In genomic region chr10:124428207-124428777, GRCh38 we compare ENCODE assay signal across 19 cellular contexts. TPM values are rescaled to one million over a fixed set of nuclear protein-coding genes. Genes with fewer than 3 reads are reported as not detected.
A peak's percentile ranks its signal among the peaks of the same experiment; 100 is the strongest.
DNase-seq lines count a peak whose midpoint lies in the region; ATAC-seq, FAIRE-seq and TF ChIP-seq lines count a peak whose summit lies in the region.
"Had no signal": no experiment of that assay in that cellular context is flagged by ENCODE, and none has a peak within 500 bp of the region (broad histone marks: within the 10 kb centered on the region; RNA-seq: fewer than 3 reads in every experiment).

No MANE protein-coding gene starts in this region.

- H3K27me3 ChIP-seq in K562 (ENCODE audit: control insufficient read depth in 2 of 2, insufficient read depth in 2 of 2, low read length in 2 of 2): no peaks in the 10 kb centered on the region
- peaks cover 0 to 46% (median 33%) of the 10 kb centered on the region in 7 donors for H3K27me3 ChIP-seq in heart right ventricle
- peaks cover 0 to 5% (median 2%) of the 10 kb centered on the region in 4 donors for H3K27me3 ChIP-seq in pancreas
- H3K27me3 ChIP-seq: BE2C had no signal

- H3K4me3 Mint-ChIP-seq in stimulated activated naive CD8-positive, alpha-beta T cell treated with anti-CD3 and anti-CD28 coated beads, Interleukin-15, amount 100 ng/mL, for 72 hours: no peak overlapping the region
- no peak overlapping the region for H3K4me3 Mint-ChIP-seq in type B pancreatic cell
- H3K4me3 Mint-ChIP-seq in activated CD4-positive, alpha-beta T cell treated with anti-CD3 and anti-CD28 coated beads, Interleukin-2, amount 10 ng/mL, durations not matched to agents 24 days and 14 days: no peak overlapping the region
- H3K4me3 Mint-ChIP-seq: GM23338, H9 had no signal

- TF ChIP-seq RAD21 in K562 (CRISPR knock-in tag; conservative IDR thresholded peaks at IDR 0.05 in 1 of 2, IDR thresholded peaks at IDR 0.05 in 1 of 2): no peak

- TF ChIP-seq CTCF in K562 (IDR thresholded peaks at IDR 0.05 in 2 of 3, conservative IDR thresholded peaks at IDR 0.05 in 1 of 3; ENCODE audit: insufficient read depth in 2 of 3, low read depth in 1 of 3, low read length in 3 of 3) (no peak), type B pancreatic cell (conservative IDR thresholded peaks at IDR 0.05) (no peak), heart right ventricle (IDR thresholded peaks at IDR 0.05) (no peak), pancreas (IDR thresholded peaks at IDR 0.05) (no peak)

- FAIRE-seq in K562 (lab: Jason Lieb, UNC): peak; percentile 37
- no peak for FAIRE-seq in pancreas (lab: Jason Lieb, UNC)
- FAIRE-seq: A204.1, G401.6, GM12891 had no signal

- H3K79me2 ChIP-seq in K562 (ENCODE audit: control insufficient read depth, insufficient read depth, low read length): no peaks in the 10 kb centered on the region

- CTCF ChIA-PET in K562 (lab: Yijun Ruan, JAX; ENCODE audit: low intra/inter-chr PET ratio): no interaction called here

- no peak for ATAC-seq in stimulated activated naive CD8-positive, alpha-beta T cell treated with anti-CD3 and anti-CD28 coated beads, Interleukin-15, amount 100 ng/mL, for 72 hours
- ATAC-seq in stimulated activated naive CD8-positive, alpha-beta T cell treated with anti-CD3 and anti-CD28 coated beads, Interleukin-15, Interleukin-2, amounts not matched to agents 100 U/mL and 50 U/mL, for 24 hours: no peak
- ATAC-seq in K562 (no peak), left colon (peak; percentile 54), heart right ventricle (no peak), pancreas (no peak)
- ATAC-seq: GM23338 had no signal

- H3K4me1 ChIP-seq in K562 (replicated peaks in 1 of 2; ENCODE audit: control insufficient read depth in 2 of 2, insufficient read depth in 2 of 2, low read length in 2 of 2) (peaks cover 6 to 14% of the 10 kb centered on the region in 2 experiments; a peak in 3 of 5 replicates), heart right ventricle (no peaks in the 10 kb centered on the region), pancreas (peaks cover 0 to 7% (median 4%) of the 10 kb centered on the region in 3 donors)
- H3K4me1 ChIP-seq: BE2C had no signal

- H3K27ac ChIP-seq in K562 (ENCODE audit: extremely low read depth, low read depth, low read length): no peak overlapping the region
- H3K27ac ChIP-seq in heart right ventricle: no peak overlapping the region
- H3K27ac ChIP-seq in pancreas: no peak overlapping the region
- H3K27ac ChIP-seq: C4-2B had no signal

- WGBS in K562 (ENCODE audit: insufficient coverage, low coverage, missing lambda C conversion rate): 36% methylated on average over 3 of the region's 3 CpGs
- WGBS in heart right ventricle, 2 donors: 53 to 58% methylated on average over 3 of the region's 3 CpGs
- 37 to 57% methylated on average over 3 of the region's 3 CpGs for WGBS in pancreas, 2 donors

- H3K4me3 ChIP-seq in K562 (no peak overlapping the region), heart right ventricle (no peak overlapping the region), pancreas (no peak overlapping the region)
- H3K4me3 ChIP-seq: GM23338 had no signal

- H3K36me3 ChIP-seq in K562 (ENCODE audit: control insufficient read depth, insufficient read depth, low read length) (no peaks in the 10 kb centered on the region), heart right ventricle (no peaks in the 10 kb centered on the region), pancreas (no peaks in the 10 kb centered on the region)
- H3K36me3 ChIP-seq: BE2C had no signal

- H3K4me2 ChIP-seq in K562 (ENCODE audit: insufficient read depth, low read length): no peak overlapping the region
- H3K4me2 ChIP-seq: GM23338 had no signal

- H3K9me3 ChIP-seq in K562 (replicated peaks; ENCODE audit: control insufficient read depth, insufficient read depth, low read depth, low read length): no peaks in the 10 kb centered on the region
- H3K9me3 ChIP-seq in heart right ventricle: no peaks in the 10 kb centered on the region
- H3K9me3 ChIP-seq in pancreas: no peaks in the 10 kb centered on the region
- H3K9me3 ChIP-seq: BE2C had no signal

- intact Hi-C loops in K562 (cut with micrococcal nuclease) (no loop called here), left colon (cut with DNase I, micrococcal nuclease) (no loop called here), heart right ventricle (cut with DNase I) (no loop called here), pancreas (cut with DNase I) (no loop called here)
- intact Hi-C loops in activated CD4-positive, alpha-beta T cell treated with anti-CD3 and anti-CD28 coated beads, Interleukin-2, amount 10 ng/mL, durations not matched to agents 24 days and 14 days (cut with micrococcal nuclease): no loop called here

- no peak overlapping the region for H3K9ac ChIP-seq in K562 (ENCODE audit: insufficient read depth in 1 of 2, low read depth in 2 of 2, low read length in 2 of 2)

- no peaks in the 10 kb centered on the region for H3K36me3 Mint-ChIP-seq in type B pancreatic cell
- H3K36me3 Mint-ChIP-seq in activated CD4-positive, alpha-beta T cell treated with anti-CD3 and anti-CD28 coated beads, Interleukin-2, amount 10 ng/mL, durations not matched to agents 24 days and 14 days (ENCODE audit: low read depth): no peaks in the 10 kb centered on the region
- H3K36me3 Mint-ChIP-seq: CD4-positive, alpha-beta memory T cell had no signal

- TF ChIP-seq POLR2A in K562 (conservative IDR thresholded peaks at IDR 0.05): no peak

- no peak for DNase-seq in stimulated activated naive CD8-positive, alpha-beta T cell treated with anti-CD3 and anti-CD28 coated beads, Interleukin-15, amount 100 ng/mL, for 72 hours
- DNase-seq in stimulated activated naive CD8-positive, alpha-beta T cell treated with anti-CD3 and anti-CD28 coated beads, Interleukin-15, Interleukin-2, amounts not matched to agents 100 U/mL and 50 U/mL, for 24 hours: no peak
- DNase-seq in K562 (ENCODE audit: extremely low read depth in 1 of 4, low spot score in 3 of 4) (no peak), left colon (no peak), type B pancreatic cell (ENCODE audit: extremely low spot score, unreplicated experiment) (no peak), heart right ventricle (no peak), pancreas (no peak)
- no peak for DNase-seq in activated CD4-positive, alpha-beta T cell treated with anti-CD3 and anti-CD28 coated beads, Interleukin-2, amount 10 ng/mL, durations not matched to agents 24 days and 14 days
- DNase-seq: BE2C; CD4-positive, alpha-beta memory T cell; DMS79; H9 had no signal

- H3K4me1 Mint-ChIP-seq in stimulated activated naive CD8-positive, alpha-beta T cell treated with anti-CD3 and anti-CD28 coated beads, Interleukin-15, amount 100 ng/mL, for 72 hours: no peaks in the 10 kb centered on the region
- H3K4me1 Mint-ChIP-seq in type B pancreatic cell (ENCODE audit: unreplicated experiment): peaks cover 5% of the 10 kb centered on the region
- H3K4me1 Mint-ChIP-seq in activated CD4-positive, alpha-beta T cell treated with anti-CD3 and anti-CD28 coated beads, Interleukin-2, amount 10 ng/mL, durations not matched to agents 24 days and 14 days: no peaks in the 10 kb centered on the region
- H3K4me1 Mint-ChIP-seq: CD4-positive, alpha-beta memory T cell had no signal

- H3K27me3 Mint-ChIP-seq in stimulated activated naive CD8-positive, alpha-beta T cell treated with anti-CD3 and anti-CD28 coated beads, Interleukin-15, amount 100 ng/mL, for 72 hours: peaks cover 32% of the 10 kb centered on the region
- H3K27me3 Mint-ChIP-seq in type B pancreatic cell: peaks cover 18% of the 10 kb centered on the region
- peaks cover 20% of the 10 kb centered on the region for H3K27me3 Mint-ChIP-seq in activated CD4-positive, alpha-beta T cell treated with anti-CD3 and anti-CD28 coated beads, Interleukin-2, amount 10 ng/mL, durations not matched to agents 24 days and 14 days

- no peaks in the 10 kb centered on the region for H3K9me1 ChIP-seq in K562 (ENCODE audit: control insufficient read depth, insufficient read depth, low read length)

- no TSS peak for BruUV-seq in K562 (replicated peaks; lab: Mats Ljungman, UMichigan)

- H3K9me3 Mint-ChIP-seq in stimulated activated naive CD8-positive, alpha-beta T cell treated with anti-CD3 and anti-CD28 coated beads, Interleukin-15, amount 100 ng/mL, for 72 hours: no peaks in the 10 kb centered on the region
- H3K9me3 Mint-ChIP-seq in type B pancreatic cell: no peaks in the 10 kb centered on the region
- H3K9me3 Mint-ChIP-seq in activated CD4-positive, alpha-beta T cell treated with anti-CD3 and anti-CD28 coated beads, Interleukin-2, amount 10 ng/mL, durations not matched to agents 24 days and 14 days: no peaks in the 10 kb centered on the region
- H3K9me3 Mint-ChIP-seq: CD4-positive, alpha-beta memory T cell; GM23338; H9 had no signal

- H4K20me1 ChIP-seq in K562 (replicated peaks; ENCODE audit: control insufficient read depth, insufficient read depth, low read length): no peaks in the 10 kb centered on the region

- peak overlapping the region; percentile 6 to 81 for H3K27ac Mint-ChIP-seq in stimulated activated naive CD8-positive, alpha-beta T cell treated with anti-CD3 and anti-CD28 coated beads, Interleukin-15, amount 100 ng/mL, for 72 hours
- peak overlapping the region; percentile 12 for H3K27ac Mint-ChIP-seq in type B pancreatic cell
- no peak overlapping the region for H3K27ac Mint-ChIP-seq in activated CD4-positive, alpha-beta T cell treated with anti-CD3 and anti-CD28 coated beads, Interleukin-2, amount 10 ng/mL, durations not matched to agents 24 days and 14 days
- H3K27ac Mint-ChIP-seq: CD4-positive, alpha-beta memory T cell; GM23338; H9 had no signal

- in situ Hi-C loops in K562 (cut with MboI): no loop called here

- no peak for TF ChIP-seq EP300 in K562 (IDR thresholded peaks at IDR 0.05; ENCODE audit: low read length)

- POLR2A ChIA-PET in K562 (lab: Yijun Ruan, JAX): interaction anchor here (0.8 kb wide), 1 partner anchor 10 kb away, joined by 4 read pairs; no protein-coding TSS in a partner anchor

- H2AFZ ChIP-seq in K562 (ENCODE audit: low read depth, low read length): no peak overlapping the region
- H2AFZ ChIP-seq: GM23338 had no signal

RNA-seq across cellular contexts. Expression of gene OAT, which starts 9.6 kb away (rescaled TPM):
- total RNA-seq in K562 (2011; cell fraction: chromatin; rRNA removed; ENCODE audit: low replicate concordance): 51.6 and 128 TPM in 2 replicates
- 37.5 and 42.6 TPM in 2 replicates for total RNA-seq in K562 (2011; cell fraction: nucleolus; rRNA removed)
- total RNA-seq in K562 (2011; cell fraction: nucleoplasm; rRNA removed): 70.5 and 72.6 TPM in 2 replicates
- total RNA-seq in K562 (2014; rRNA removed) (100 and 106 TPM in 2 replicates), K562 (2014; rRNA removed; fragmentation: Illumina TruSeq; extraction: Trizol) (214 and 230 TPM in 2 replicates), K562 (2015; rRNA removed; fragmentation: Illumina TruSeq; extraction: Trizol) (139 and 152 TPM in 2 replicates), K562 (2021) (119 and 132 TPM in 2 replicates), left colon (10 to 100 TPM; 61.0 to 70.0 TPM), type B pancreatic cell (ENCODE audit: low replicate concordance) (83.4 and 144 TPM in 2 replicates), heart right ventricle (10 to 100 TPM; 27.4 to 46.9 (median 32.0) TPM), pancreas (10 to 100 TPM; 11.9 to 24.2 (median 20.5) TPM)
- polyA plus RNA-seq in K562 (2011; rRNA removed) (160 and 195 TPM in 2 replicates), K562 (2014; fragmentation: Illumina TruSeq; extraction: Trizol) (149 and 163 TPM in 2 replicates), K562 (2014; fragmentation: Nextera tagmentation; extraction: Ambion mirVana) (100 to 1,000 TPM; 294 to 312 TPM), K562 (2014; rRNA removed) (142 and 154 TPM in 2 replicates), heart right ventricle (10 to 100 TPM; 15.1 to 27.5 TPM), pancreas (10 to 100 TPM in 1 of 2 donors, 1 to 10 TPM in 1; 9.9 to 35.5 TPM)
- polyA plus RNA-seq in K562 (2011; cell fraction: cytosol; rRNA removed): 55.6 and 107 TPM in 2 replicates
- 57.6 and 85.7 TPM in 2 replicates for polyA plus RNA-seq in K562 (2011; cell fraction: nucleus; rRNA removed)
- 89.1 and 119 TPM in 2 replicates for polyA plus RNA-seq in K562 (2012)
- 127 and 155 TPM in 2 replicates for polyA minus RNA-seq in K562 (2011; rRNA and poly(A)+ RNA removed)
- polyA minus RNA-seq in K562 (2011; cell fraction: cytosol; rRNA and poly(A)+ RNA removed): 45.8 and 73.7 TPM in 2 replicates
- polyA minus RNA-seq in K562 (2011; cell fraction: nucleus; rRNA and poly(A)+ RNA removed): 17.1 and 34.4 TPM in 2 replicates
- 40.2 and 41.0 TPM in 2 replicates for total RNA-seq in activated CD4-positive, alpha-beta T cell treated with anti-CD3 and anti-CD28 coated beads, Interleukin-2, amount 10 ng/mL, durations not matched to agents 24 days and 14 days

RNA-seq across cellular contexts. Expression of gene NKX1-2, which starts 21.5 kb away (rescaled TPM):
- not detected in 2 replicates for total RNA-seq in K562 (2011; cell fraction: chromatin; rRNA removed; ENCODE audit: low replicate concordance)
- not detected in 2 replicates for total RNA-seq in K562 (2011; cell fraction: nucleolus; rRNA removed)
- not detected in 2 replicates for total RNA-seq in K562 (2011; cell fraction: nucleoplasm; rRNA removed)
- total RNA-seq in K562 (2014; rRNA removed) (not detected in 2 replicates), K562 (2014; rRNA removed; fragmentation: Illumina TruSeq; extraction: Trizol) (not detected in 2 replicates), K562 (2015; rRNA removed; fragmentation: Illumina TruSeq; extraction: Trizol) (not detected in 2 replicates), K562 (2021) (0.04 TPM in 1 of 2 replicates, not detected in the other), left colon (not detected), type B pancreatic cell (ENCODE audit: low replicate concordance) (0.29 and 0.48 TPM in 2 replicates), heart right ventricle (not detected), pancreas (not detected)
- polyA plus RNA-seq in K562 (2011; rRNA removed) (not detected in 2 replicates), K562 (2014; fragmentation: Illumina TruSeq; extraction: Trizol) (not detected in 2 replicates), K562 (2014; fragmentation: Nextera tagmentation; extraction: Ambion mirVana) (not detected), K562 (2014; rRNA removed) (not detected in 2 replicates), heart right ventricle (not detected), pancreas (not detected)
- polyA plus RNA-seq in K562 (2011; cell fraction: cytosol; rRNA removed): not detected in 2 replicates
- not detected in 2 replicates for polyA plus RNA-seq in K562 (2011; cell fraction: nucleus; rRNA removed)
- polyA plus RNA-seq in K562 (2012): not detected in 2 replicates
- polyA minus RNA-seq in K562 (2011; rRNA and poly(A)+ RNA removed): not detected in 2 replicates
- polyA minus RNA-seq in K562 (2011; cell fraction: cytosol; rRNA and poly(A)+ RNA removed): not detected in 2 replicates
- polyA minus RNA-seq in K562 (2011; cell fraction: nucleus; rRNA and poly(A)+ RNA removed): not detected in 2 replicates
- total RNA-seq in activated CD4-positive, alpha-beta T cell treated with anti-CD3 and anti-CD28 coated beads, Interleukin-2, amount 10 ng/mL, durations not matched to agents 24 days and 14 days: not detected in 2 replicates
- total RNA-seq: CD4-positive, alpha-beta memory T cell; HT-29 had no signal
- polyA plus RNA-seq: AG04450; CD4-positive, alpha-beta memory T cell had no signal

RNA-seq across cellular contexts. Expression of gene LHPP, which starts 33.3 kb away (rescaled TPM):
- 4.8 and 10.8 TPM in 2 replicates for total RNA-seq in K562 (2011; cell fraction: chromatin; rRNA removed; ENCODE audit: low replicate concordance)
- total RNA-seq in K562 (2011; cell fraction: nucleolus; rRNA removed): 8.4 and 8.8 TPM in 2 replicates
- total RNA-seq in K562 (2011; cell fraction: nucleoplasm; rRNA removed): 5.4 and 5.6 TPM in 2 replicates
- 2.4 and 6.0 TPM in 2 replicates for total RNA-seq in K562 (2014; rRNA removed)
- 2.2 and 3.3 TPM in 2 replicates for total RNA-seq in K562 (2014; rRNA removed; fragmentation: Illumina TruSeq; extraction: Trizol)
- total RNA-seq in K562 (2015; rRNA removed; fragmentation: Illumina TruSeq; extraction: Trizol): 3.0 and 3.3 TPM in 2 replicates
- total RNA-seq in K562 (2021): 5.3 and 6.3 TPM in 2 replicates
- 6.6 and 7.4 TPM in 2 replicates for polyA plus RNA-seq in K562 (2011; rRNA removed)
- polyA plus RNA-seq in K562 (2011; cell fraction: cytosol; rRNA removed): 5.8 and 6.9 TPM in 2 replicates
- polyA plus RNA-seq in K562 (2011; cell fraction: nucleus; rRNA removed): 8.0 and 9.5 TPM in 2 replicates
- 7.6 and 10.8 TPM in 2 replicates for polyA plus RNA-seq in K562 (2012)
- 3.0 and 3.2 TPM in 2 replicates for polyA plus RNA-seq in K562 (2014; fragmentation: Illumina TruSeq; extraction: Trizol)
- polyA plus RNA-seq in K562 (2014; fragmentation: Nextera tagmentation; extraction: Ambion mirVana): under 1 TPM; 0.34 to 0.56 TPM
- polyA plus RNA-seq in K562 (2014; rRNA removed): 4.1 and 6.4 TPM in 2 replicates
- 2.7 and 4.6 TPM in 2 replicates for polyA minus RNA-seq in K562 (2011; rRNA and poly(A)+ RNA removed)
- 2.4 and 4.1 TPM in 2 replicates for polyA minus RNA-seq in K562 (2011; cell fraction: cytosol; rRNA and poly(A)+ RNA removed)
- 2.6 and 3.4 TPM in 2 replicates for polyA minus RNA-seq in K562 (2011; cell fraction: nucleus; rRNA and poly(A)+ RNA removed)
- 10 to 100 TPM; 26.1 to 29.8 TPM for total RNA-seq in left colon
- total RNA-seq in type B pancreatic cell (ENCODE audit: low replicate concordance): 12.7 and 13.6 TPM in 2 replicates
- total RNA-seq in heart right ventricle: 10 to 100 TPM in 9 of 10 donors, 1 to 10 TPM in 1; 9.5 to 20.5 (median 13.8) TPM
- 1 to 10 TPM; 4.2 to 5.4 TPM for polyA plus RNA-seq in heart right ventricle
- total RNA-seq in activated CD4-positive, alpha-beta T cell treated with anti-CD3 and anti-CD28 coated beads, Interleukin-2, amount 10 ng/mL, durations not matched to agents 24 days and 14 days: 8.1 and 8.6 TPM in 2 replicates
- 1 to 10 TPM; 5.3 to 8.1 (median 6.9) TPM for total RNA-seq in pancreas
- 10 to 100 TPM in 1 of 2 donors, 1 to 10 TPM in 1; 9.0 to 10.8 TPM for polyA plus RNA-seq in pancreas
